32 cellular contexts compared by ENCODE assay signal in genomic region chr2:118048396-118048795, GRCh38. TPM values are rescaled to one million over a fixed set of nuclear protein-coding genes. Genes with fewer than 3 reads are reported as not detected.
A peak's percentile ranks its signal among the peaks of the same experiment; 100 is the strongest.
DNase-seq lines count a peak whose midpoint lies in the region; ATAC-seq and TF ChIP-seq lines count a peak whose summit lies in the region.
"Had no signal": no experiment of that assay in that cellular context is flagged by ENCODE, and none has a peak within 500 bp of the region (broad histone marks: within the 10 kb centered on the region; RNA-seq: fewer than 3 reads in every experiment).

No MANE protein-coding gene starts in this region.

- H4K20me1 ChIP-seq in IMR-90 (ENCODE audit: insufficient read depth, low read length), result no peaks in the 10 kb centered on the region
- H4K20me1 ChIP-seq: BLaER1 treated with 17β-estradiol and CSF1 and Interleukin-3, amounts not matched to agents 10 nM and 100 nM had no signal

- H2AFZ ChIP-seq in IMR-90 (replicated peaks; ENCODE audit: low read length, poor library complexity) (no peak overlapping the region), trophoblast cell (ENCODE audit: insufficient read depth, low read length, poor library complexity) (no peak overlapping the region), mesenchymal stem cell (ENCODE audit: low read depth, low read length) (no peak overlapping the region)
- H2AFZ ChIP-seq: parathyroid adenoma had no signal

- H2BK5ac ChIP-seq in IMR-90 (ENCODE audit: low read depth, low read length, poor library complexity, severe bottlenecking) (no peak overlapping the region), trophoblast cell (ENCODE audit: low read depth, low read length, poor library complexity) (no peak overlapping the region), mesenchymal stem cell (ENCODE audit: low read depth, low read length, poor library complexity, severe bottlenecking) (no peak overlapping the region)

- no peak overlapping the region for H3K4me3 ChIP-seq in IMR-90 (ENCODE audit: insufficient read depth, low read depth, low read length)
- no peak overlapping the region for H3K4me3 ChIP-seq in trophoblast cell (ENCODE audit: low read depth, low read length)
- no peak overlapping the region for H3K4me3 ChIP-seq in mesenchymal stem cell (ENCODE audit: insufficient read depth in 1 of 2, low read depth in 1 of 2, low read length in 2 of 2)
- H3K4me3 ChIP-seq: BLaER1 treated with 17β-estradiol and CSF1 and Interleukin-3, amounts not matched to agents 10 nM and 100 nM; HAP-1; SK-N-MC; skin epidermis; testis had no signal

- DNase-seq in EH (ENCODE audit: low read depth), result peak; percentile 12
- DNase-seq in IMR-90, result peak; percentile 4
- peak; percentile 59 to 84 for DNase-seq in trophoblast cell
- DNase-seq in mesenchymal stem cell, result no peak
- no peak for DNase-seq in DMS79 (lab: John Stamatoyannopoulos, UW)
- DNase-seq in DMS 273 treated with DMSO at 0.1 percent for 48 hours (lab: John Stamatoyannopoulos, UW), result no peak
- DNase-seq: ACHN; activated CD4-positive, alpha-beta T cell treated with anti-CD3 and anti-CD28 coated beads, Interleukin-2, amount 10 ng/mL, durations not matched to agents 24 days and 14 days; central memory CD4-positive, alpha-beta T cell; cortex of kidney; DMS153; effector memory CD8-positive, alpha-beta T cell; head of caudate nucleus; kidney; left ventricle myocardium superior; NCI-H1105; NCI-H187; NCI-H2171; NCI-H510A; OCI-M1; retina; stimulated activated naive CD4-positive, alpha-beta T cell treated with Interleukin-2 at 50 U/mL for 16 hours; T-helper 17 cell; testis had no signal

- WGBS in IMR-90 (ENCODE audit: extremely low coverage in 2 of 2, insufficient read length in 1 of 2), 2 experiments, result no CpG with 5 or more reads among the region's 3 CpGs
- WGBS in trophoblast cell (ENCODE audit: extremely low coverage, insufficient coverage, insufficient read length), result no CpG with 5 or more reads among the region's 3 CpGs
- no CpG with 5 or more reads among the region's 3 CpGs for WGBS in mesenchymal stem cell

- H3K4me1 Mint-ChIP-seq in activated T-helper 17 cell treated with anti-CD3 and anti-CD28 coated beads, Interleukin-2, amount 50 U/mL, for 72 hours, result peaks cover 7% of the 10 kb centered on the region
- H3K4me1 Mint-ChIP-seq: T-helper 17 cell had no signal

- H3K14ac ChIP-seq in IMR-90 (replicated peaks; ENCODE audit: low read depth, low read length) (no peak overlapping the region), trophoblast cell (ENCODE audit: low read length) (no peak overlapping the region), mesenchymal stem cell (ENCODE audit: low read length in 2 of 2) (no peak overlapping the region)

- no peak overlapping the region for H4K12ac ChIP-seq in trophoblast cell (ENCODE audit: low read depth, low read length)

- H3K27me3 ChIP-seq in IMR-90 (ENCODE audit: control insufficient read depth, insufficient read depth, low read length), result peaks cover 26% of the 10 kb centered on the region
- no peaks in the 10 kb centered on the region for H3K27me3 ChIP-seq in trophoblast cell (ENCODE audit: insufficient read depth, low read length)
- H3K27me3 ChIP-seq in mesenchymal stem cell (ENCODE audit: control insufficient read depth in 1 of 2, insufficient read depth in 1 of 2, low read length in 2 of 2), result peaks cover 0 to 33% of the 10 kb centered on the region in 2 experiments
- H3K27me3 ChIP-seq: BLaER1 treated with 17β-estradiol and CSF1 and Interleukin-3, amounts not matched to agents 10 nM and 100 nM; testis had no signal

- intact Hi-C loops in IMR-90 (cut with micrococcal nuclease), result loop anchor here (5.0 kb wide), 1 partner anchor 154 kb away; no protein-coding TSS in a partner anchor

- H3K79me1 ChIP-seq in IMR-90 (ENCODE audit: low read depth in 1 of 2, low read length in 2 of 2), result no peaks in the 10 kb centered on the region
- H3K79me1 ChIP-seq in trophoblast cell (ENCODE audit: low read length), result no peaks in the 10 kb centered on the region
- no peaks in the 10 kb centered on the region for H3K79me1 ChIP-seq in mesenchymal stem cell (replicated peaks; ENCODE audit: low read length, poor library complexity, severe bottlenecking)

- no peak for ATAC-seq in IMR-90 (ENCODE audit: low read depth)
- peak; percentile 25 for ATAC-seq in activated T-helper 17 cell treated with anti-CD3 and anti-CD28 coated beads, Interleukin-2, amount 50 U/mL, for 72 hours (replicated peaks)
- ATAC-seq: effector memory CD8-positive, alpha-beta T cell; left ventricle myocardium superior; T-helper 17 cell had no signal

- H2AK5ac ChIP-seq in IMR-90 (ENCODE audit: low read depth, low read length), result no peak overlapping the region
- H2AK5ac ChIP-seq in trophoblast cell (ENCODE audit: low read length), result no peak overlapping the region
- no peak overlapping the region for H2AK5ac ChIP-seq in mesenchymal stem cell (ENCODE audit: low read length, severe bottlenecking)

- H3K79me2 ChIP-seq in trophoblast cell (ENCODE audit: control insufficient read depth, insufficient read depth, low read length, poor library complexity), result no peaks in the 10 kb centered on the region
- H3K79me2 ChIP-seq: parathyroid adenoma had no signal

- H3K9me1 ChIP-seq in IMR-90 (ENCODE audit: insufficient read depth, low read length), result no peaks in the 10 kb centered on the region

- no TSS peak for BruUV-seq in IMR-90 (replicated peaks; lab: Mats Ljungman, UMichigan)

- H3K36me3 ChIP-seq in IMR-90 (ENCODE audit: control insufficient read depth, insufficient read depth, low read length) (no peaks in the 10 kb centered on the region), trophoblast cell (ENCODE audit: control insufficient read depth in 1 of 2, insufficient read depth in 2 of 2, low read length in 2 of 2) (no peaks in the 10 kb centered on the region), mesenchymal stem cell (ENCODE audit: control insufficient read depth in 1 of 2, insufficient read depth in 2 of 2, low read depth in 1 of 2, low read length in 2 of 2) (no peaks in the 10 kb centered on the region)
- H3K36me3 ChIP-seq: BLaER1 treated with 17β-estradiol and CSF1 and Interleukin-3, amounts not matched to agents 10 nM and 100 nM; HAP-1 had no signal

- peaks cover 42% of the 10 kb centered on the region for H3K27me3 Mint-ChIP-seq in activated T-helper 17 cell treated with anti-CD3 and anti-CD28 coated beads, Interleukin-2, amount 50 U/mL, for 72 hours

- in situ Hi-C loops in IMR-90 (cut with MboI; ENCODE audit: low sequenced_read_pairs), result loop anchor here (25.0 kb wide), 1 partner anchor 814 kb away; no protein-coding TSS in a partner anchor

- no peak overlapping the region for H3K4me3 Mint-ChIP-seq in activated T-helper 17 cell treated with anti-CD3 and anti-CD28 coated beads, Interleukin-2, amount 50 U/mL, for 72 hours
- H3K4me3 Mint-ChIP-seq: activated CD4-positive, alpha-beta T cell treated with anti-CD3 and anti-CD28 coated beads, Interleukin-2, amount 10 ng/mL, durations not matched to agents 24 days and 14 days; effector memory CD8-positive, alpha-beta T cell; IgD-negative memory B cell; T-helper 17 cell had no signal

- H4K8ac ChIP-seq in IMR-90 (ENCODE audit: low read depth in 2 of 2, low read length in 2 of 2) (no peak overlapping the region), trophoblast cell (ENCODE audit: low read depth, low read length) (no peak overlapping the region), mesenchymal stem cell (ENCODE audit: low read length) (no peak overlapping the region)

- H3K23ac ChIP-seq in IMR-90 (ENCODE audit: low read depth, low read length) (no peak overlapping the region), trophoblast cell (ENCODE audit: low read length) (no peak overlapping the region), mesenchymal stem cell (ENCODE audit: low read length in 2 of 2) (no peak overlapping the region)

- H3K56ac ChIP-seq in IMR-90 (ENCODE audit: extremely low read depth, insufficient read depth, low read length), result no peak overlapping the region

- H2BK120ac ChIP-seq in IMR-90 (ENCODE audit: low read depth, low read length) (no peak overlapping the region), trophoblast cell (ENCODE audit: insufficient read depth, low read length, poor library complexity) (no peak overlapping the region), mesenchymal stem cell (ENCODE audit: low read depth, low read length) (no peak overlapping the region)

- CTCF ChIA-PET in IMR-90 (lab: Yijun Ruan, JAX), result interaction anchor here (2.9 kb wide), 1 partner anchor 16 kb away, joined by 11 read pairs; no protein-coding TSS in a partner anchor

- H4K5ac ChIP-seq in IMR-90 (ENCODE audit: low read depth, low read length), result no peak overlapping the region

- no peaks in the 10 kb centered on the region for H3K9me3 Mint-ChIP-seq in activated T-helper 17 cell treated with anti-CD3 and anti-CD28 coated beads, Interleukin-2, amount 50 U/mL, for 72 hours
- H3K9me3 Mint-ChIP-seq: activated CD4-positive, alpha-beta T cell treated with anti-CD3 and anti-CD28 coated beads, Interleukin-2, amount 10 ng/mL, durations not matched to agents 24 days and 14 days; effector memory CD8-positive, alpha-beta T cell; IgD-negative memory B cell had no signal

- H4K91ac ChIP-seq in IMR-90 (ENCODE audit: insufficient read depth, low read depth, low read length) (no peak overlapping the region), trophoblast cell (ENCODE audit: low read depth, low read length) (no peak overlapping the region), mesenchymal stem cell (ENCODE audit: low read length) (no peak overlapping the region)

- no peak overlapping the region for H3K27ac Mint-ChIP-seq in activated T-helper 17 cell treated with anti-CD3 and anti-CD28 coated beads, Interleukin-2, amount 50 U/mL, for 72 hours
- H3K27ac Mint-ChIP-seq: activated CD4-positive, alpha-beta T cell treated with anti-CD3 and anti-CD28 coated beads, Interleukin-2, amount 10 ng/mL, durations not matched to agents 24 days and 14 days; effector memory CD8-positive, alpha-beta T cell; IgD-negative memory B cell; T-helper 17 cell had no signal

- no peaks in the 10 kb centered on the region for H3K9me3 ChIP-seq in IMR-90 (ENCODE audit: control insufficient read depth, insufficient read depth, low read length)
- H3K9me3 ChIP-seq in trophoblast cell (ENCODE audit: insufficient read depth, low read depth, low read length), result no peaks in the 10 kb centered on the region
- no peaks in the 10 kb centered on the region for H3K9me3 ChIP-seq in mesenchymal stem cell (ENCODE audit: control insufficient read depth, low read length)
- H3K9me3 ChIP-seq: BLaER1 treated with 17β-estradiol and CSF1 and Interleukin-3, amounts not matched to agents 10 nM and 100 nM; HAP-1; testis had no signal

- POLR2A ChIA-PET in IMR-90 (lab: Charles Lee; ENCODE audit: unreplicated experiment), result no interaction called here

- H3K18ac ChIP-seq in IMR-90 (ENCODE audit: low read depth, low read length) (no peak overlapping the region), trophoblast cell (ENCODE audit: low read length) (no peak overlapping the region), mesenchymal stem cell (ENCODE audit: low read depth in 1 of 2, low read length in 2 of 2) (no peak overlapping the region)

- H3K4me1 ChIP-seq in IMR-90 (ENCODE audit: control insufficient read depth, insufficient read depth, low read length), result no peaks in the 10 kb centered on the region
- H3K4me1 ChIP-seq in trophoblast cell (ENCODE audit: control insufficient read depth in 1 of 2, insufficient read depth in 2 of 2, low read length in 2 of 2), result no peaks in the 10 kb centered on the region
- H3K4me1 ChIP-seq in mesenchymal stem cell (ENCODE audit: control insufficient read depth, insufficient read depth, low read depth, low read length), result no peaks in the 10 kb centered on the region
- H3K4me1 ChIP-seq: HAP-1, parathyroid adenoma, testis had no signal

- no peak overlapping the region for H3K9ac ChIP-seq in IMR-90 (ENCODE audit: low read depth, low read length)
- no peak overlapping the region for H3K9ac ChIP-seq in trophoblast cell (ENCODE audit: low read length)
- H3K9ac ChIP-seq in mesenchymal stem cell (ENCODE audit: low read length), result no peak overlapping the region
- H3K9ac ChIP-seq: BLaER1 treated with 17β-estradiol and CSF1 and Interleukin-3, amounts not matched to agents 10 nM and 100 nM; parathyroid adenoma had no signal

- no peak overlapping the region for H3K27ac ChIP-seq in IMR-90 (ENCODE audit: insufficient read depth, low read length)
- no peak overlapping the region for H3K27ac ChIP-seq in trophoblast cell (ENCODE audit: low read depth, low read length)
- H3K27ac ChIP-seq in mesenchymal stem cell (ENCODE audit: low read length, poor library complexity, severe bottlenecking), result no peak overlapping the region
- H3K27ac ChIP-seq: BLaER1 treated with 17β-estradiol and CSF1 and Interleukin-3, amounts not matched to agents 10 nM and 100 nM; parathyroid adenoma; SK-N-MC; skin epidermis; testis; VCaP had no signal

- dilution Hi-C loops in IMR-90 (cut with HindIII; ENCODE audit: low sequenced_read_pairs, unreplicated experiment), result no loop called here

- H2BK15ac ChIP-seq in IMR-90 (ENCODE audit: low read depth, low read length) (no peak overlapping the region), mesenchymal stem cell (ENCODE audit: low read depth, poor library complexity, severe bottlenecking) (no peak overlapping the region)

- TF ChIP-seq RAD21 in IMR-90 (IDR thresholded peaks at IDR 0.05; ENCODE audit: low read length), result no peak

- H2AK9ac ChIP-seq in IMR-90 (replicated peaks; ENCODE audit: low read depth, low read length, poor library complexity), result no peak overlapping the region

- no peak overlapping the region for H3K4ac ChIP-seq in IMR-90 (ENCODE audit: low read depth, low read length)
- no peak overlapping the region for H3K4ac ChIP-seq in trophoblast cell (ENCODE audit: low read depth, low read length)
- H3K4ac ChIP-seq in mesenchymal stem cell (ENCODE audit: low read depth in 1 of 2, low read length in 2 of 2), result no peak overlapping the region

- H2BK20ac ChIP-seq in IMR-90 (ENCODE audit: low read depth, low read length), result no peak overlapping the region

- TF ChIP-seq POLR2A in IMR-90 (IDR thresholded peaks at IDR 0.05; ENCODE audit: low read depth, low read length), result no peak

- TF ChIP-seq CTCF in IMR-90 (conservative IDR thresholded peaks at IDR 0.05; ENCODE audit: low read depth, low read length), result no peak

- H3K4me2 ChIP-seq in IMR-90 (ENCODE audit: low read depth, low read length) (no peak overlapping the region), trophoblast cell (ENCODE audit: low read length) (no peak overlapping the region), mesenchymal stem cell (ENCODE audit: low read length, poor library complexity, severe bottlenecking) (no peak overlapping the region)
- H3K4me2 ChIP-seq: BLaER1 treated with 17β-estradiol and CSF1 and Interleukin-3, amounts not matched to agents 10 nM and 100 nM had no signal

- no peak overlapping the region for H2BK12ac ChIP-seq in trophoblast cell (ENCODE audit: low read length)
- no peak overlapping the region for H2BK12ac ChIP-seq in mesenchymal stem cell (ENCODE audit: low read length in 2 of 2)

- H3K36me3 Mint-ChIP-seq in activated T-helper 17 cell treated with anti-CD3 and anti-CD28 coated beads, Interleukin-2, amount 50 U/mL, for 72 hours (ENCODE audit: low read depth), result no peaks in the 10 kb centered on the region

RNA-seq across cellular contexts. Expression of gene CCDC93, which starts 34.5 kb away (rescaled TPM):
- 17.2 and 18.9 TPM in 2 replicates for total RNA-seq in IMR-90 (2012; rRNA removed)
- polyA plus RNA-seq in IMR-90 (2012; rRNA removed), result 7.3 and 8.1 TPM in 2 replicates
- polyA plus RNA-seq in IMR-90 (2012; cell fraction: cytosol; rRNA removed), result 1.6 and 3.0 TPM in 2 replicates
- polyA plus RNA-seq in IMR-90 (2012; cell fraction: nucleus; rRNA removed; ENCODE audit: low replicate concordance), result 5.8 and 31.6 TPM in 2 replicates
- 10 to 100 TPM; 30.6 to 43.6 TPM for total RNA-seq in activated T-helper 17 cell treated with anti-CD3 and anti-CD28 coated beads, Interleukin-2, amount 50 U/mL, for 72 hours
- 28.6 and 28.8 TPM in 2 replicates for polyA plus RNA-seq in trophoblast cell (2013)
- 13.9 TPM for polyA plus RNA-seq in mesenchymal stem cell (2013, experiment 1 of 2)
- 12.1 TPM for polyA plus RNA-seq in mesenchymal stem cell (2013, experiment 2 of 2)

RNA-seq across cellular contexts. Expression of gene INSIG2, which starts 39.9 kb away (rescaled TPM):
- 9.1 and 12.5 TPM in 2 replicates for total RNA-seq in IMR-90 (2012; rRNA removed)
- polyA plus RNA-seq in IMR-90 (2012; rRNA removed), result 8.2 and 11.7 TPM in 2 replicates
- 2.4 TPM in 2 replicates for polyA plus RNA-seq in IMR-90 (2012; cell fraction: cytosol; rRNA removed)
- 1.8 and 17.1 TPM in 2 replicates for polyA plus RNA-seq in IMR-90 (2012; cell fraction: nucleus; rRNA removed; ENCODE audit: low replicate concordance)
- 100 to 1,000 TPM in 1 of 2 donors, 10 to 100 TPM in 1; 75.4 to 309 TPM for total RNA-seq in activated T-helper 17 cell treated with anti-CD3 and anti-CD28 coated beads, Interleukin-2, amount 50 U/mL, for 72 hours
- polyA plus RNA-seq in trophoblast cell (2013), result 7.8 and 8.2 TPM in 2 replicates
- polyA plus RNA-seq in mesenchymal stem cell (2013, experiment 1 of 2), result 10.1 TPM
- polyA plus RNA-seq in mesenchymal stem cell (2013, experiment 2 of 2), result 10.5 TPM

Comparison
In these comparisons a context has a peak if more than half of its experiments do, and no peak if none do; other contexts are left out.
1. DNase-seq: peak in EH (single experiment), IMR-90 (single experiment) and trophoblast cell (2 of 2); none in mesenchymal stem cell (single experiment), DMS79 (single experiment) and DMS 273 treated with DMSO at 0.1 percent for 48 hours (single experiment).